8 cellular contexts compared by ENCODE assay signal in the genomic region with DNA sequence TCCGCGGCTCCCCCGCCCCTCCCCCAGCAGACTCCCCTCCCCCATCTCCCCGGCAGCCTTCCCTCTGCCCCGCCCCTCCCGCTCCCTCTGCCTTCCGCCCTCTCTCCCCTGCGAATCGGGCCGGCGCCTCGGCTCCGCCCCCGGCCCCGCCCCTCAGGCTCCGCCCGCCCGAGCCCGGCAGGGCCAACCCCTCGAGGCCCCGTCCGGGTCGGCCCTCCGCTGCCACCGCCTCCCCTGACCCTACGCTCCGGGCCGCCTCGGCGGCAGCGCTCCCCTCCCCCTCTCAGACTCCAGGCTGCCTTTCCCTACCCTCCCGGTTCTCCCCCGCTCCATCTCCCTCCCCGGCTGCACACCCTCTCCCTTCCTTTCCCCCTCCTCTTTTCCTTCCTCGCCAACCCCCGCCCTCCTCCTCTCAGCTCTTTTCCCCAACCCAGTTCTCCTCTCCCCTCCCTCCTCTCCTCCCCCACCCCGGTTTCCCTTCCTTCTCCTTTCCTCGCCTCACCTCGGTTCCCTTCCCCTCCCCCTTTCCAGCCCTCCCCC. TPM values are rescaled to one million over a fixed set of nuclear protein-coding genes. Genes with fewer than 3 reads are reported as not detected.
DNase-seq lines count a peak whose midpoint lies in the region; ATAC-seq, FAIRE-seq and TF ChIP-seq lines count a peak whose summit lies in the region.

No MANE protein-coding gene starts in this region.

- TF ChIP-seq CTCF in RWPE1 (conservative IDR thresholded peaks at IDR 0.05; ENCODE audit: low read depth) (no peak), neutrophil (IDR thresholded peaks at IDR 0.05) (no peak)

- POLR2A ChIA-PET in RWPE1 (lab: Yijun Ruan, JAX; ENCODE audit: low non-redundant PET) = no interaction called here

- peaks cover 32% of the 10 kb centered on the region for H3K27me3 ChIP-seq in neutrophil

- H3K27ac ChIP-seq in KOPT-K1 (ENCODE audit: low read depth, low read length, poor library complexity, severe bottlenecking) (peak overlapping the region; percentile 46), RWPE1 (peak overlapping the region; percentile 71), neutrophil (peak overlapping the region; percentile 96)

- ATAC-seq in GM21825 (IDR thresholded peaks at IDR 0.05; ENCODE audit: unreplicated experiment) = peak; percentile 98

- H3K9me3 ChIP-seq in KOPT-K1 (ENCODE audit: insufficient read depth, low read length, poor library complexity, severe bottlenecking) (no peaks in the 10 kb centered on the region), neutrophil (no peaks in the 10 kb centered on the region)

- peaks cover 34 to 42% of the 10 kb centered on the region in 2 experiments for H3K4me1 ChIP-seq in neutrophil (ENCODE audit: control insufficient read depth in 1 of 2, insufficient read depth in 1 of 2, low read depth in 1 of 2, low read length in 1 of 2)

- H3K36me3 ChIP-seq in KOPT-K1 (ENCODE audit: insufficient read depth, low read length) (no peaks in the 10 kb centered on the region), neutrophil (peaks cover 43% of the 10 kb centered on the region)

- no peak for FAIRE-seq in frontal cortex (lab: Jason Lieb, UNC)

- H3K4me3 ChIP-seq in neutrophil (ENCODE audit: low read depth in 1 of 2, low read length in 1 of 2) = peak overlapping the region; percentile 87 to 88

- DNase-seq in Daoy (ENCODE audit: low read depth) (peak; percentile 95), RWPE1 (ENCODE audit: low spot score) (peak; percentile 88), activated gamma-delta T cell (lab: John Stamatoyannopoulos, UW) (peak; percentile 67), frontal cortex (ENCODE audit: low spot score in 2 of 2) (peak; percentile 91 to 94), stromal cell of bone marrow (ENCODE audit: low read depth) (peak; percentile 56)

- CTCF ChIA-PET in RWPE1 (lab: Yijun Ruan, JAX) = no interaction called here

RNA-seq across cellular contexts. Expression of a gene that starts 1.6 kb away (rescaled TPM):
- total RNA-seq in Daoy (2014; rRNA removed; shearing (Covaris generic)) = 0.34 and 0.80 TPM in 2 replicates
- total RNA-seq in frontal cortex = 1.6 TPM

Comparison
In these comparisons a context has a peak if more than half of its experiments do, and no peak if none do; other contexts are left out.
1. Peak in every context shown above with its lines: DNase-seq, ATAC-seq, H3K4me3 ChIP-seq and H3K27ac ChIP-seq.
2. H3K27ac ChIP-seq: peak in every context shown above with its lines; median percentile 96 in neutrophil; 71 in RWPE1; 46 in KOPT-K1.